Comparison of ENCODE assay signal across 7 cellular contexts in the genomic region with DNA sequence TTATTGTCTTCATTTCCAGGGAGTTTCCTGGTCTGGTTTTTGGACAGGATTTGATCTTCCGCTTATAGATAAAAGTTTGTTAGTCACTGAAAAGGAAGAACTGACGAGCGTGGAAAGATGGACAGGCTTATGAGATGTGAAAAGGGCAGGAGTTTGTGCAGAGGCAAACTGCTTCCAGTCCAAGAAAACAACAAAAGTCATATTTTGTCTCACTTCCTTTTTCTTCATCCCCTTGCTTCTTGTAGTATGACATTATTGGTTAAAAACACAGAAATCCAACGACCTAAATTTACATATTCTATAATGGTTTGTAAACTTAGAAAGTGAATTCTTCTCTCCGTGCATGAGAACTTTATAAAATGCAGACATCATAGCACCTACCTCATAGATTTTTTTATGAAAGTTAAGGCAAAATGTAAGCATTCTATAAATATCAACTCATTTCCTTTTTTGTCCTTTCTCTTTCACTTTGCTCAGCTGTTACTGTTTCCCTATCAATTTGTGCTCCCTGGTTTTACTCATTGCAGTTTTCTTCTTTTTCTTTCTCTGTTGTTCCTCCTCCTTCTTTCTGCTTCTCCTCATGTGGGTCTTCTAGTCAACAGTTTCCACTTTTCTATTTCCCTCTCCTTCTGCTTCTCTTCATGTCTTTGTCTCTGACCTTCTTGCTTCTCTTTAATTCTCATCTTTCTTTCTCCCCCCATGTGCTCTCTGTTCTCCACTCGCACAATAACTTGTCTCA.
DNase-seq lines count a peak whose midpoint lies in the region; ATAC-seq and TF ChIP-seq lines count a peak whose summit lies in the region.

No MANE protein-coding gene starts in this region.

- no peak overlapping the region for H3K14ac ChIP-seq in neuronal stem cell (ENCODE audit: low read length)

- no peak overlapping the region for H2BK120ac ChIP-seq in neuronal stem cell (ENCODE audit: low read depth, low read length)

- no peak overlapping the region for H2BK12ac ChIP-seq in neuronal stem cell (ENCODE audit: low read length)

- H4K91ac ChIP-seq in neuronal stem cell (ENCODE audit: low read depth, low read length, poor library complexity) = no peak overlapping the region

- peak overlapping the region; percentile 35; the same call in 1 of the 2 replicates for H2AFZ ChIP-seq in OCI-LY1 (ENCODE audit: low read length)
- peak overlapping the region; percentile 56 for H2AFZ ChIP-seq in neuronal stem cell (ENCODE audit: low read length)

- no peak overlapping the region for H2BK5ac ChIP-seq in neuronal stem cell (ENCODE audit: low read length)

- H3K27me3 ChIP-seq in OCI-LY1 (ENCODE audit: insufficient read depth, low read length) (no peaks in the 10 kb centered on the region), neuronal stem cell (ENCODE audit: control insufficient read depth in 3 of 3, insufficient read depth in 3 of 3, low read depth in 1 of 3, low read length in 3 of 3) (no peaks in the 10 kb centered on the region)

- H3K4me2 ChIP-seq in OCI-LY1 (ENCODE audit: low read length) = peak overlapping the region; percentile 48
- no peak overlapping the region for H3K4me2 ChIP-seq in neuronal stem cell (ENCODE audit: insufficient read depth, low read length, poor library complexity, severe bottlenecking)

- no peak overlapping the region for H2BK15ac ChIP-seq in neuronal stem cell (ENCODE audit: low read length)

- no peaks in the 10 kb centered on the region for H4K20me1 ChIP-seq in OCI-LY1 (ENCODE audit: insufficient read depth, low read length)

- no peak for DNase-seq in neuronal stem cell (ENCODE audit: low spot score)
- DNase-seq in NCI-H1105 (lab: John Stamatoyannopoulos, UW) = no peak
- no peak for DNase-seq in A172 (ENCODE audit: low spot score)
- no peak for DNase-seq in NCI-H1417 treated with DMSO at 0.1 percent for 48 hours (lab: John Stamatoyannopoulos, UW)

- H3F3A ChIP-seq in OCI-LY1 (ENCODE audit: insufficient read depth, low read length) = no peaks in the 10 kb centered on the region

- H3K4me1 ChIP-seq in OCI-LY1 (ENCODE audit: insufficient read depth, low read length, severe bottlenecking) (peaks cover 31% of the 10 kb centered on the region), neuronal stem cell (ENCODE audit: control insufficient read depth in 2 of 2, insufficient read depth in 1 of 2, low read depth in 1 of 2, low read length in 2 of 2) (peaks cover 0 to 2% of the 10 kb centered on the region in 2 donors)

- no peak for TF ChIP-seq CTCF in OCI-LY1 (IDR thresholded peaks at IDR 0.05; ENCODE audit: low read length)

- H3K23ac ChIP-seq in neuronal stem cell (ENCODE audit: low read depth, low read length, poor library complexity) = no peak overlapping the region

- H3K4me3 ChIP-seq in OCI-LY1 (ENCODE audit: low read depth, low read length, poor library complexity, severe bottlenecking) (peak overlapping the region; percentile 21), neuronal stem cell (ENCODE audit: low read length in 2 of 2) (no peak overlapping the region)

- H3K27ac ChIP-seq in OCI-LY1 (ENCODE audit: low read depth, low read length, poor library complexity, severe bottlenecking) (peak overlapping the region; percentile 29), neuronal stem cell (replicated peaks; ENCODE audit: low read length) (no peak overlapping the region)

- no peaks in the 10 kb centered on the region for H3K79me2 ChIP-seq in OCI-LY1 (ENCODE audit: insufficient read depth, low read length)

- H3K36me3 ChIP-seq in OCI-LY1 (ENCODE audit: insufficient read depth, low read length) (no peaks in the 10 kb centered on the region), neuronal stem cell (replicated peaks in 1 of 2; ENCODE audit: control insufficient read depth in 2 of 2, insufficient read depth in 2 of 2, low read length in 2 of 2) (no peaks in the 10 kb centered on the region)

- H3K9me3 ChIP-seq in OCI-LY1 (ENCODE audit: low read length) = no peaks in the 10 kb centered on the region
- H3K9me3 ChIP-seq in neuronal stem cell (replicated peaks in 1 of 2; ENCODE audit: control insufficient read depth in 2 of 2, insufficient read depth in 1 of 2, low read depth in 1 of 2, low read length in 2 of 2) = peaks cover 0 to 3% of the 10 kb centered on the region in 2 donors

- peak; percentile 91 for ATAC-seq in GM19035 (IDR thresholded peaks at IDR 0.05; ENCODE audit: unreplicated experiment)
- peak; percentile 88 for ATAC-seq in HG02759 (IDR thresholded peaks at IDR 0.05; ENCODE audit: unreplicated experiment)

- WGBS in neuronal stem cell (ENCODE audit: extremely low coverage in 2 of 2, insufficient read length in 2 of 2, insufficient replicate concordance in 1 of 2), 2 donors = no CpG with 5 or more reads among the region's 6 CpGs

- H3K4ac ChIP-seq in neuronal stem cell (ENCODE audit: low read length) = no peak overlapping the region

- H4K8ac ChIP-seq in neuronal stem cell (ENCODE audit: low read depth, low read length) = no peak overlapping the region

- H3K9ac ChIP-seq in OCI-LY1 (ENCODE audit: low read length) = no peak overlapping the region
- H3K9ac ChIP-seq in neuronal stem cell (ENCODE audit: low read depth, low read length, poor library complexity) = no peak overlapping the region

- no peak overlapping the region for H3K18ac ChIP-seq in neuronal stem cell (ENCODE audit: low read length)

- no peaks in the 10 kb centered on the region for H3K9me2 ChIP-seq in OCI-LY1 (ENCODE audit: low read depth, low read length)

- H2AK5ac ChIP-seq in neuronal stem cell (ENCODE audit: low read depth, low read length) = no peak overlapping the region

- no peaks in the 10 kb centered on the region for H3K79me1 ChIP-seq in neuronal stem cell (ENCODE audit: low read depth, low read length)
